9 cellular contexts compared by ENCODE assay signal in the genomic region with DNA sequence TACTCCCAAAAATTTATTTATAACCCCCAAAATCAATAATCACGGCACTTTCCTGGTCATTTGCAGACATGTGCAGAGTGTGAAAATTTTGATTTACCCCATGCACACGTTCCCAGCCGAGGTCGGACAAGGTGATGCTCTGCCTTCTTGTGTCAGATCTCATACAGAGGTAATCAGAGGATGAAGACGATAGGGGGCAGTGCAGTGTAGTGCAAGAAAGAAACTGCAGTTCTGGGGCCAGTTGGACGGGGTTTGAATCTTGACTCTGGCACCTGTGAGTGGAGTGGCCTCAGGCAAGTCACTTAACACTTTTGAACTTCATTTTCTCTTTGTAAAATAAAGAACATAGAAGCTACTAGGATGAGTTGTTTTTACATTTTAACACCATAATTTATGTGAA.
DNase-seq lines count a peak whose midpoint lies in the region; ATAC-seq and TF ChIP-seq lines count a peak whose summit lies in the region.
"Had no signal": no experiment of that assay in that cellular context is flagged by ENCODE, and none has a peak within 500 bp of the region (broad histone marks: within the 10 kb centered on the region; RNA-seq: fewer than 3 reads in every experiment).

No MANE protein-coding gene starts in this region.

- no peak overlapping the region for H3K27ac Mint-ChIP-seq in activated naive CD8-positive, alpha-beta T cell treated with anti-CD3 and anti-CD28 coated beads for 36 hours
- no peak overlapping the region for H3K27ac Mint-ChIP-seq in immature natural killer cell

- TF ChIP-seq POLR2A in testis (IDR thresholded peaks at IDR 0.05) = no peak

- no peaks in the 10 kb centered on the region for H3K4me1 ChIP-seq in testis
- H3K4me1 ChIP-seq: tibial nerve had no signal

- no peak overlapping the region for H3K4me3 ChIP-seq in BJ (ENCODE audit: low read depth, low read length)
- H3K4me3 ChIP-seq in testis = no peak overlapping the region
- H3K4me3 ChIP-seq: tibial nerve had no signal

- ATAC-seq in GM21619 (IDR thresholded peaks at IDR 0.05; ENCODE audit: unreplicated experiment) = peak; percentile 61

- H3K36me3 ChIP-seq in BJ (ENCODE audit: control insufficient read depth, insufficient read depth, low read length) = no peaks in the 10 kb centered on the region
- no peaks in the 10 kb centered on the region for H3K36me3 ChIP-seq in testis (ENCODE audit: low read depth, missing control alignments)
- H3K36me3 ChIP-seq: tibial nerve had no signal

- intact Hi-C loops in testis (cut with DNase I; ENCODE audit: low total_unique reads) = no loop called here

- CTCF ChIA-PET in BJ (lab: Yijun Ruan, JAX) = interaction anchor here (0.6 to 2.0 kb wide), 12 partner anchors 9 to 239 kb away, joined by 3 to 8 read pairs (median 3); a partner anchor contains a TSS

- H3K9me3 Mint-ChIP-seq in activated naive CD8-positive, alpha-beta T cell treated with anti-CD3 and anti-CD28 coated beads for 36 hours = no peaks in the 10 kb centered on the region
- H3K9me3 Mint-ChIP-seq in immature natural killer cell = no peaks in the 10 kb centered on the region

- no peaks in the 10 kb centered on the region; the same call in 1 of the 2 replicates for H3K27me3 ChIP-seq in BJ (ENCODE audit: control insufficient read depth, insufficient read depth, low read length)
- H3K27me3 ChIP-seq in testis = no peaks in the 10 kb centered on the region

- DNase-seq in BJ (ENCODE audit: low read depth) (no peak), NOMO-1 (lab: John Stamatoyannopoulos, UW; ENCODE audit: unreplicated experiment in 2 of 2) (peak; percentile 10 to 29), immature natural killer cell (peak in 2 of 3 donors; percentile 10 to 13), testis (peak; percentile 50), OCI-M2 (lab: John Stamatoyannopoulos, UW; ENCODE audit: unreplicated experiment) (no peak)
- peak; percentile 6 for DNase-seq in activated naive CD8-positive, alpha-beta T cell treated with anti-CD3 and anti-CD28 coated beads for 36 hours
- no peak for DNase-seq in activated CD4-positive, CD25-positive, alpha-beta regulatory T cell treated with anti-CD3 and anti-CD28 coated beads, Interleukin-2, amount 50 U/mL, for 72 hours

- H3K4me3 Mint-ChIP-seq in activated naive CD8-positive, alpha-beta T cell treated with anti-CD3 and anti-CD28 coated beads for 36 hours = no peak overlapping the region
- H3K4me3 Mint-ChIP-seq in immature natural killer cell = no peak overlapping the region

- H3K9me3 ChIP-seq in testis = no peaks in the 10 kb centered on the region
- H3K9me3 ChIP-seq: tibial nerve had no signal

- 32 to 46% methylated on average over 6 of the region's 6 CpGs for WGBS in testis, 2 donors

- peaks cover 4% of the 10 kb centered on the region for H3K27me3 Mint-ChIP-seq in activated naive CD8-positive, alpha-beta T cell treated with anti-CD3 and anti-CD28 coated beads for 36 hours
- no peaks in the 10 kb centered on the region for H3K27me3 Mint-ChIP-seq in immature natural killer cell (ENCODE audit: low read depth in 3 of 3)

- H3K4me1 Mint-ChIP-seq in activated naive CD8-positive, alpha-beta T cell treated with anti-CD3 and anti-CD28 coated beads for 36 hours = no peaks in the 10 kb centered on the region
- no peaks in the 10 kb centered on the region for H3K4me1 Mint-ChIP-seq in immature natural killer cell

- peak; percentile 61 for TF ChIP-seq CTCF in BJ (IDR thresholded peaks at IDR 0.05; ENCODE audit: insufficient read depth, low read depth, low read length)
- TF ChIP-seq CTCF in testis (IDR thresholded peaks at IDR 0.05) = peak in 1 of 3 experiments; percentile 17

- H3K27ac ChIP-seq in testis = no peak overlapping the region
- H3K27ac ChIP-seq: tibial nerve had no signal

- POLR2A ChIA-PET in BJ (lab: Charles Lee) = no interaction called here

- H3K36me3 Mint-ChIP-seq in activated naive CD8-positive, alpha-beta T cell treated with anti-CD3 and anti-CD28 coated beads for 36 hours = no peaks in the 10 kb centered on the region
- H3K36me3 Mint-ChIP-seq in immature natural killer cell = peaks cover 0 to 10% (median 0%) of the 10 kb centered on the region in 3 donors

Comparison
In these comparisons a context has a peak if more than half of its experiments do, and no peak if none do; other contexts are left out.
1. DNase-seq: peak in NOMO-1 (2 of 2), activated naive CD8-positive, alpha-beta T cell treated with anti-CD3 and anti-CD28 coated beads for 36 hours (single experiment), immature natural killer cell (2 of 3) and testis (single experiment); none in BJ (single experiment), activated CD4-positive, CD25-positive, alpha-beta regulatory T cell treated with anti-CD3 and anti-CD28 coated beads, Interleukin-2, amount 50 U/mL, for 72 hours (single experiment) and OCI-M2 (single experiment).